Comparison of ENCODE assay signal across 21 cellular contexts in genomic region chr1:214317300-214317699, GRCh38. TPM values are rescaled to one million over a fixed set of nuclear protein-coding genes. Genes with fewer than 3 reads are reported as not detected.
DNase-seq lines count a peak whose midpoint lies in the region; ATAC-seq, FAIRE-seq and TF ChIP-seq lines count a peak whose summit lies in the region.
"Had no signal": no experiment of that assay in that cellular context is flagged by ENCODE, and none has a peak within 500 bp of the region (broad histone marks: within the 10 kb centered on the region; RNA-seq: fewer than 3 reads in every experiment).

No MANE protein-coding gene starts in this region.

- H2BK120ac ChIP-seq in H9 (ENCODE audit: low read depth, low read length, poor library complexity, severe bottlenecking) (no peak overlapping the region), mesenchymal stem cell (ENCODE audit: low read depth, low read length) (no peak overlapping the region)

- 0 out of 2 replicates have a peak overlapping the region, but pooled peaks have one; percentile 29 for H3K27ac ChIP-seq in BLaER1
- no peak overlapping the region for H3K27ac ChIP-seq in H9 (ENCODE audit: insufficient read length, low read depth, low read length)
- H3K27ac ChIP-seq in mesenchymal stem cell (ENCODE audit: low read length, poor library complexity, severe bottlenecking): peak overlapping the region; percentile 64
- H3K27ac ChIP-seq: KMS-11, upper lobe of right lung had no signal

- H2BK12ac ChIP-seq in H9 (ENCODE audit: insufficient read length, low read depth, low read length) (no peak overlapping the region), mesenchymal stem cell (ENCODE audit: low read length in 2 of 2) (no peak overlapping the region)

- H3K14ac ChIP-seq in H9 (ENCODE audit: insufficient read depth, low read length) (no peak overlapping the region), mesenchymal stem cell (ENCODE audit: low read length in 2 of 2) (no peak overlapping the region)

- no peaks in the 10 kb centered on the region for H3K23me2 ChIP-seq in H9 (ENCODE audit: insufficient read length, low read depth, low read length, poor library complexity, severe bottlenecking)

- H3K27me3 ChIP-seq in BLaER1: no peaks in the 10 kb centered on the region
- H3K27me3 ChIP-seq in H9 (ENCODE audit: insufficient read depth, low read length): peaks cover 27% of the 10 kb centered on the region
- H3K27me3 ChIP-seq in mesenchymal stem cell (ENCODE audit: control insufficient read depth in 1 of 2, insufficient read depth in 1 of 2, low read length in 2 of 2): no peaks in the 10 kb centered on the region
- H3K27me3 ChIP-seq: upper lobe of right lung had no signal

- WGBS in H9 (ENCODE audit: extremely low coverage, insufficient read length, low lambda C conversion rate): no CpG with 5 or more reads among the region's 4 CpGs
- 63% methylated on average over 4 of the region's 4 CpGs for WGBS in mesenchymal stem cell

- ATAC-seq in GM21528 (IDR thresholded peaks at IDR 0.05; ENCODE audit: low FRiP score, unreplicated experiment): no peak
- ATAC-seq: esophagus mucosa; natural killer cell treated with Interleukin-12 subunit alpha and Interleukin-12 subunit beta and Interleukin-15 and Interleukin-18, amount 100 ng/mL, for 72 hours had no signal

- no peaks in the 10 kb centered on the region for H3K9me3 ChIP-seq in BLaER1
- no peaks in the 10 kb centered on the region for H3K9me3 ChIP-seq in H9 (ENCODE audit: control insufficient read depth, low read depth, low read length)
- H3K9me3 ChIP-seq in mesenchymal stem cell (ENCODE audit: control insufficient read depth, low read length): no peaks in the 10 kb centered on the region
- H3K9me3 ChIP-seq: upper lobe of right lung had no signal

- H2AK5ac ChIP-seq in H9 (ENCODE audit: insufficient read length, low read length) (no peak overlapping the region), mesenchymal stem cell (ENCODE audit: low read length, severe bottlenecking) (peak overlapping the region; percentile 93)

- H3K27ac Mint-ChIP-seq in H9: peak overlapping the region in 2 of 3 experiments; percentile 87 to 93; a peak in 4 of 7 replicates
- H3K27ac Mint-ChIP-seq in chondrocyte (ENCODE audit: unreplicated experiment): peak overlapping the region; percentile 81
- H3K27ac Mint-ChIP-seq: activated CD4-positive, alpha-beta T cell treated with anti-CD3 and anti-CD28 coated beads, Interleukin-2, amount 10 ng/mL, durations not matched to agents 24 days and 14 days; activated naive CD8-positive, alpha-beta T cell; natural killer cell treated with Interleukin-12 subunit alpha and Interleukin-12 subunit beta and Interleukin-15 and Interleukin-18, amount 100 ng/mL, for 72 hours had no signal

- no peaks in the 10 kb centered on the region for H4K20me1 ChIP-seq in BLaER1
- no peaks in the 10 kb centered on the region for H4K20me1 ChIP-seq in H9 (ENCODE audit: control insufficient read depth, insufficient read depth, insufficient read length)

- no peak for TF ChIP-seq CTCF in H9 (conservative IDR thresholded peaks at IDR 0.05)
- TF ChIP-seq CTCF in chondrocyte (IDR thresholded peaks at IDR 0.05): no peak

- H3K36me3 ChIP-seq in BLaER1: peaks cover 50% of the 10 kb centered on the region
- H3K36me3 ChIP-seq in mesenchymal stem cell (ENCODE audit: control insufficient read depth in 1 of 2, insufficient read depth in 2 of 2, low read depth in 1 of 2, low read length in 2 of 2): peaks cover 0 to 5% of the 10 kb centered on the region in 2 experiments

- H3K4me2 ChIP-seq in BLaER1 (peak overlapping the region; percentile 68), H9 (ENCODE audit: insufficient read depth, insufficient read length, low read length) (peak overlapping the region; percentile 18), mesenchymal stem cell (ENCODE audit: low read length, poor library complexity, severe bottlenecking) (no peak overlapping the region)
- H3K4me2 ChIP-seq: KMS-11 had no signal

- no peak overlapping the region for H4K91ac ChIP-seq in H9 (ENCODE audit: insufficient read length, low read depth, low read length)
- no peak overlapping the region for H4K91ac ChIP-seq in mesenchymal stem cell (ENCODE audit: low read length)

- H3K4me3 Mint-ChIP-seq in H9 (peak overlapping the region; percentile 27 to 47; a peak in 4 of 5 replicates), chondrocyte (ENCODE audit: unreplicated experiment) (no peak overlapping the region)
- H3K4me3 Mint-ChIP-seq: activated CD4-positive, alpha-beta T cell treated with anti-CD3 and anti-CD28 coated beads, Interleukin-2, amount 10 ng/mL, durations not matched to agents 24 days and 14 days; activated naive CD8-positive, alpha-beta T cell; CD4-positive, CD25-positive, alpha-beta regulatory T cell; natural killer cell treated with Interleukin-12 subunit alpha and Interleukin-12 subunit beta and Interleukin-15 and Interleukin-18, amount 100 ng/mL, for 72 hours had no signal

- H3K4me1 Mint-ChIP-seq in H9 (peaks cover 60 to 64% of the 10 kb centered on the region in 2 experiments), chondrocyte (ENCODE audit: low read depth) (peaks cover 48% of the 10 kb centered on the region)

- no peak overlapping the region for H4K5ac ChIP-seq in H9 (ENCODE audit: insufficient read length, low read depth, low read length)

- H3K27me3 Mint-ChIP-seq in H9 (ENCODE audit: low read depth) (peaks cover 76% of the 10 kb centered on the region), chondrocyte (ENCODE audit: low read depth) (no peaks in the 10 kb centered on the region)
- H3K27me3 Mint-ChIP-seq: activated CD4-positive, alpha-beta T cell treated with anti-CD3 and anti-CD28 coated beads, Interleukin-2, amount 10 ng/mL, durations not matched to agents 24 days and 14 days; activated naive CD8-positive, alpha-beta T cell; CD4-positive, CD25-positive, alpha-beta regulatory T cell; natural killer cell treated with Interleukin-12 subunit alpha and Interleukin-12 subunit beta and Interleukin-15 and Interleukin-18, amount 100 ng/mL, for 72 hours had no signal

- no peaks in the 10 kb centered on the region for H3K79me2 ChIP-seq in H9 (ENCODE audit: insufficient read depth, low read length)

- H2AFZ ChIP-seq in H9 (ENCODE audit: low read length) (no peak overlapping the region), mesenchymal stem cell (ENCODE audit: low read depth, low read length) (no peak overlapping the region)

- H3K79me1 ChIP-seq in H9 (ENCODE audit: insufficient read depth, low read depth, low read length, poor library complexity, severe bottlenecking) (no peaks in the 10 kb centered on the region), mesenchymal stem cell (replicated peaks; ENCODE audit: low read length, poor library complexity, severe bottlenecking) (peaks cover 9% of the 10 kb centered on the region)

- H3K9me3 Mint-ChIP-seq in H9 (no peaks in the 10 kb centered on the region; a peak in 1 of 5 replicates), chondrocyte (ENCODE audit: low read depth) (no peaks in the 10 kb centered on the region)
- H3K9me3 Mint-ChIP-seq: activated CD4-positive, alpha-beta T cell treated with anti-CD3 and anti-CD28 coated beads, Interleukin-2, amount 10 ng/mL, durations not matched to agents 24 days and 14 days; CD4-positive, CD25-positive, alpha-beta regulatory T cell; natural killer cell treated with Interleukin-12 subunit alpha and Interleukin-12 subunit beta and Interleukin-15 and Interleukin-18, amount 100 ng/mL, for 72 hours had no signal

- H3K9ac ChIP-seq in BLaER1 (no peak overlapping the region), H9 (ENCODE audit: extremely low read depth, insufficient read length, low read length) (no peak overlapping the region), mesenchymal stem cell (ENCODE audit: low read length) (peak overlapping the region; percentile 87)
- H3K9ac ChIP-seq: KMS-11 had no signal

- H3K4me3 ChIP-seq in BLaER1: no peak overlapping the region
- no peak overlapping the region for H3K4me3 ChIP-seq in mesenchymal stem cell (ENCODE audit: insufficient read depth in 1 of 2, low read depth in 1 of 2, low read length in 2 of 2)
- H3K4me3 ChIP-seq: upper lobe of right lung had no signal

- H3K23ac ChIP-seq in H9 (ENCODE audit: insufficient read length, low read depth, low read length) (no peak overlapping the region), mesenchymal stem cell (ENCODE audit: low read length in 2 of 2) (no peak overlapping the region)

- H3K4ac ChIP-seq in H9 (ENCODE audit: low read depth, low read length) (no peak overlapping the region), mesenchymal stem cell (ENCODE audit: low read depth in 1 of 2, low read length in 2 of 2) (no peak overlapping the region)

- H4K8ac ChIP-seq in H9 (replicated peaks; ENCODE audit: insufficient read length, low read depth, low read length): no peak overlapping the region
- no peak overlapping the region for H4K8ac ChIP-seq in mesenchymal stem cell (ENCODE audit: low read length)

- H2BK15ac ChIP-seq in H9 (ENCODE audit: low read depth, low read length) (no peak overlapping the region), mesenchymal stem cell (ENCODE audit: low read depth, poor library complexity, severe bottlenecking) (no peak overlapping the region)

- H3T11ph ChIP-seq in H9 (ENCODE audit: low read length): no peak overlapping the region

- H3K56ac ChIP-seq in H9 (ENCODE audit: insufficient read length, low read depth, low read length): no peak overlapping the region

- H2BK20ac ChIP-seq in H9 (ENCODE audit: low read depth, low read length, poor library complexity, severe bottlenecking): no peak overlapping the region

- peaks cover 50% of the 10 kb centered on the region for H3K4me1 ChIP-seq in BLaER1
- peaks cover 11% of the 10 kb centered on the region; the same call in 1 of the 2 replicates for H3K4me1 ChIP-seq in H9 (ENCODE audit: insufficient read depth, low read length)
- H3K4me1 ChIP-seq in mesenchymal stem cell (ENCODE audit: control insufficient read depth, insufficient read depth, low read depth, low read length): peaks cover 12% of the 10 kb centered on the region
- H3K4me1 ChIP-seq: upper lobe of right lung had no signal

- H3K36me3 Mint-ChIP-seq in H9 (ENCODE audit: insufficient read depth in 1 of 3, low read depth in 3 of 3): peaks cover 0 to 3% (median 0%) of the 10 kb centered on the region in 3 experiments; a peak in 3 of 7 replicates
- H3K36me3 Mint-ChIP-seq in chondrocyte (ENCODE audit: low read depth): peaks cover 17% of the 10 kb centered on the region

- FAIRE-seq in GM12891 (lab: Jason Lieb, UNC): no peak
- FAIRE-seq: frontal cortex had no signal

- TF ChIP-seq POLR2A in erythroblast (IDR thresholded peaks at IDR 0.05; ENCODE audit: low read length) (no peak), GM12891 (IDR thresholded peaks at IDR 0.05; ENCODE audit: low read depth, low read length) (no peak)

- no peak overlapping the region for H2BK5ac ChIP-seq in H9 (ENCODE audit: insufficient read length, low read length)
- no peak overlapping the region for H2BK5ac ChIP-seq in mesenchymal stem cell (ENCODE audit: low read depth, low read length, poor library complexity, severe bottlenecking)

- DNase-seq in H9: peak; percentile 85
- DNase-seq in chondrocyte (ENCODE audit: low spot score): no peak
- DNase-seq in mesenchymal stem cell: no peak
- no peak for DNase-seq in erythroblast (lab: John Stamatoyannopoulos, UW)
- DNase-seq in GM12891 (ENCODE audit: insufficient read length, low spot score): no peak
- DNase-seq in SW480 (ENCODE audit: low spot score): no peak
- DNase-seq: activated CD4-positive, alpha-beta T cell treated with anti-CD3 and anti-CD28 coated beads, Interleukin-2, amount 10 ng/mL, durations not matched to agents 24 days and 14 days; CD4-positive, CD25-positive, alpha-beta regulatory T cell; DMS153; effector CD8-positive, alpha-beta T cell; NCI-H187; NCI-H446; T-helper 1 cell; upper lobe of right lung had no signal

- no peak overlapping the region for H3K18ac ChIP-seq in H9 (ENCODE audit: insufficient read length, low read depth, low read length)
- H3K18ac ChIP-seq in mesenchymal stem cell (ENCODE audit: low read depth in 1 of 2, low read length in 2 of 2): no peak overlapping the region

RNA-seq across cellular contexts. Expression of gene SMYD2, which starts 36.3 kb away (rescaled TPM):
- total RNA-seq in H9 (2021) (8.6 and 10.9 TPM in 2 replicates), chondrocyte (35.5 to 50.3 TPM (median 45.4 TPM) in 3 replicates)
- 26.9 TPM for polyA plus RNA-seq in mesenchymal stem cell (2013, experiment 1 of 2)
- 27.4 TPM for polyA plus RNA-seq in mesenchymal stem cell (2013, experiment 2 of 2)
- 18.7 TPM for polyA plus RNA-seq in GM12891 (2012; ENCODE audit: low read depth, missing spikeins)
